Comparison of ENCODE assay signal across 8 cellular contexts in the genomic region with DNA sequence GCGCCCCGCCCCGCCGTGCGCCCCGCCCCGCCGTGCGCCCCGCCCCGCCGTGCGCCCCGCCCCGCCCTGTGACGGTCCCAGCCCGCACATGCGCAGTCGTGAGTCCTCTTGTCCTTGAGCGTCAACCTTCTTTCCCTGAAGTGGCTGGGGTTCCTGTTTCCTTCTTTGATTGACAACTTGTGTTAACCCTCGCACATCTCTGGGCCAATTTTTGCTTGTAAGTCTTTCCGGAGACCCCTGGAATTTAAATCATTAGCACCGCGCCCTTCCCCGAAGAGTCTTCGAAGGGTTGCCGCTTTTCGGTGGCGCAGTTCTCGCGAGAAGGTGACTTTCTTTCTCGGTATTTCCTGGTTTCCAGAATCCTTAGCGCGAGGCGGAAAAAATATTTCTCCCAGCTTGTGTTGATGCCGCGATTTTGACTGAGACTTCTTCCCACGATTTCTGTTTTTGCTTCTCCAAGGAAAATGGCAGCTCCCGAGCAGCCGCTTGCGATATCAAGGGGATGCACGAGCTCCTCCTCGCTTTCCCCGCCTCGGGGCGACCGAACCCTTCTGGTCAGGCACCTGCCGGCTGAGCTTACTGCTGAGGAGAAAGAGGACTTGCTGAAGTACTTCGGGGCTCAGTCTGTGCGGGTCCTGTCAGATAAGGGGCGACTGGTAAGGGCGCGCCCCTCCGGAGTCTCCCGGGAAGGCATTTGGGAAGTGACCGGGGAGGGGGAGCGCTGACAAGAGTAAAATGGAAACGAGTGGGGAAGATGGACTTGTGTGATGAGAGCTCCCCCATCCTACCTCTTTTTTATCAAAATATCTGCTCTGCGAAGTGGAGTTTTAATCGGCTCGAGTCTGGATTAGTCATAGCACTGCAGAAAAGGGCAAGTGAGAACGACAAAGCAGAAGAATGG. TPM values are rescaled to one million over a fixed set of nuclear protein-coding genes. Genes with fewer than 3 reads are reported as not detected.
A peak's percentile ranks its signal among the peaks of the same experiment; 100 is the strongest.
DNase-seq lines count a peak whose midpoint lies in the region; ATAC-seq and TF ChIP-seq lines count a peak whose summit lies in the region.

A gene with protein sequence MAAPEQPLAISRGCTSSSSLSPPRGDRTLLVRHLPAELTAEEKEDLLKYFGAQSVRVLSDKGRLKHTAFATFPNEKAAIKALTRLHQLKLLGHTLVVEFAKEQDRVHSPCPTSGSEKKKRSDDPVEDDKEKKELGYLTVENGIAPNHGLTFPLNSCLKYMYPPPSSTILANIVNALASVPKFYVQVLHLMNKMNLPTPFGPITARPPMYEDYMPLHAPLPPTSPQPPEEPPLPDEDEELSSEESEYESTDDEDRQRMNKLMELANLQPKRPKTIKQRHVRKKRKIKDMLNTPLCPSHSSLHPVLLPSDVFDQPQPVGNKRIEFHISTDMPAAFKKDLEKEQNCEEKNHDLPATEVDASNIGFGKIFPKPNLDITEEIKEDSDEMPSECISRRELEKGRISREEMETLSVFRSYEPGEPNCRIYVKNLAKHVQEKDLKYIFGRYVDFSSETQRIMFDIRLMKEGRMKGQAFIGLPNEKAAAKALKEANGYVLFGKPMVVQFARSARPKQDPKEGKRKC (plus strand): TSS at position 93 of the 901 bp plus-strand sequence. CDS start 372 bp downstream, at position 465.

- ATAC-seq in GM21717 (IDR thresholded peaks at IDR 0.05; ENCODE audit: unreplicated experiment) = peak; percentile 81
- ATAC-seq in activated T-cell treated with anti-CD3 and anti-CD28 coated beads, Interleukin-2, amount 50 U/mL, for 4 hours = peak; percentile 63 to 71

- H3K27ac ChIP-seq in esophagus muscularis mucosa (replicated peaks in 1 of 4) (peak within 1 kb of the TSS; percentile 83 to 95 (median 92)), muscle layer of duodenum (ENCODE audit: low read length) (peak within 1 kb of the TSS; percentile 98)

- no peaks in the 10 kb centered on the region for H3K27me3 Mint-ChIP-seq in activated T-cell treated with anti-CD3 and anti-CD28 coated beads, Interleukin-2, amount 50 U/mL, for 4 hours (ENCODE audit: low read depth)

- peaks cover 50% of the 10 kb centered on the region for H3K4me1 Mint-ChIP-seq in activated T-cell treated with anti-CD3 and anti-CD28 coated beads, Interleukin-2, amount 50 U/mL, for 4 hours (ENCODE audit: low read depth)

- H3K9me3 Mint-ChIP-seq in activated T-cell treated with anti-CD3 and anti-CD28 coated beads, Interleukin-2, amount 50 U/mL, for 4 hours = no peaks in the 10 kb centered on the region

- H3K27me3 ChIP-seq in esophagus muscularis mucosa (no peaks in the 10 kb centered on the region), muscle layer of duodenum (ENCODE audit: low read depth, low read length) (no peaks in the 10 kb centered on the region)

- DNase-seq in DMS153 treated with DMSO at 0.1 percent for 48 hours (lab: John Stamatoyannopoulos, UW; ENCODE audit: unreplicated experiment) = peak; percentile 83
- DNase-seq in KBM-7 = peak; percentile 88
- peak; percentile 86 for DNase-seq in activated T-cell treated with anti-CD3 and anti-CD28 coated beads, Interleukin-2, amount 50 U/mL, for 4 hours
- DNase-seq in esophagus muscularis mucosa (ENCODE audit: extremely low spot score) = peak; percentile 96
- DNase-seq in stimulated activated CD8-positive, alpha-beta memory T cell treated with anti-CD3 and anti-CD28 coated beads, Interleukin-7, amount 100 ng/mL, for 4 hours (ENCODE audit: low read depth in 2 of 2) = peak; percentile 74 to 76

- H3K4me1 ChIP-seq in esophagus muscularis mucosa (peaks cover 14 to 53% (median 51%) of the 10 kb centered on the region in 4 donors), muscle layer of duodenum (ENCODE audit: control insufficient read depth in 1 of 2, insufficient read depth in 2 of 2, low read length in 2 of 2) (peaks cover 15 to 19% of the 10 kb centered on the region in 2 donors)

- no peak for TF ChIP-seq CTCF in esophagus muscularis mucosa (IDR thresholded peaks at IDR 0.05)

- peak within 1 kb of the TSS; percentile 67 to 95 (median 81) for H3K4me3 ChIP-seq in esophagus muscularis mucosa
- H3K4me3 ChIP-seq in muscle layer of duodenum (ENCODE audit: low read depth in 1 of 2, low read length in 2 of 2) = peak within 1 kb of the TSS; percentile 87 to 94

- H3K9me3 ChIP-seq in esophagus muscularis mucosa = no peaks in the 10 kb centered on the region
- H3K9me3 ChIP-seq in muscle layer of duodenum (ENCODE audit: control insufficient read depth in 1 of 2, low read length in 2 of 2) = no peaks in the 10 kb centered on the region

- in situ Hi-C loops in KBM-7 (cut with MboI; ENCODE audit: low pct_unique_long_range_greater_than_20kb, low sequenced_read_pairs) = no loop called here

- TF ChIP-seq POLR2A in esophagus muscularis mucosa (IDR thresholded peaks at IDR 0.05; ENCODE audit: low read depth) = no peak

- intact Hi-C loops in esophagus muscularis mucosa (cut with DNase I) = no loop called here

- peaks cover 26% of the 10 kb centered on the region for H3K36me3 Mint-ChIP-seq in activated T-cell treated with anti-CD3 and anti-CD28 coated beads, Interleukin-2, amount 50 U/mL, for 4 hours (ENCODE audit: insufficient read depth)

- H3K36me3 ChIP-seq in esophagus muscularis mucosa (peaks cover 0 to 10% (median 6%) of the 10 kb centered on the region in 4 donors), muscle layer of duodenum (ENCODE audit: control insufficient read depth in 1 of 2, insufficient read depth in 2 of 2, low read length in 2 of 2) (peaks cover 0 to 4% of the 10 kb centered on the region in 2 donors)

- H3K4me3 Mint-ChIP-seq in activated T-cell treated with anti-CD3 and anti-CD28 coated beads, Interleukin-2, amount 50 U/mL, for 4 hours = peak within 1 kb of the TSS; percentile 98

- under 1% methylated on average over 46 of the region's 62 CpGs for WGBS in esophagus muscularis mucosa

- TF ChIP-seq EP300 in esophagus muscularis mucosa (IDR thresholded peaks at IDR 0.05) = no peak

TF ChIP-seq in PFSK-1, 5 proteins besides CTCF, POLR2A, EP300 and RAD21:
- TF ChIP-seq POLR2AphosphoS5 (IDR thresholded peaks at IDR 0.05; ENCODE audit: low read depth, low read length) (peak; percentile 85), TAF1 (IDR thresholded peaks at IDR 0.05; ENCODE audit: borderline replicate concordance, insufficient read depth, low read length) (no peak), SIN3A (IDR thresholded peaks at IDR 0.05; ENCODE audit: borderline replicate concordance, insufficient read depth, low read length) (peak; percentile 13; the same call in 1 of the 2 replicates), FOXP2 (optimal IDR thresholded peaks at IDR 0.05; ENCODE audit: borderline replicate concordance, extremely low read depth, extremely low read length, insufficient read depth) (peak; percentile 24), REST (IDR thresholded peaks at IDR 0.05; ENCODE audit: insufficient read depth in 1 of 2, low read depth in 2 of 2, low read length in 2 of 2) (no peak)

RNA-seq across cellular contexts. Expression of the gene that starts here (rescaled TPM):
- 1.8 TPM for polyA plus RNA-seq in PFSK-1 (2012; ENCODE audit: insufficient read length, low read depth)
- 10 to 100 TPM; 13.0 to 16.0 (median 14.7) TPM for total RNA-seq in activated T-cell treated with anti-CD3 and anti-CD28 coated beads, Interleukin-2, amount 50 U/mL, for 4 hours
- 10 to 100 TPM in 3 of 4 donors, 1 to 10 TPM in 1; 7.5 to 30.3 (median 14.7) TPM for total RNA-seq in esophagus muscularis mucosa

Comparison
In these comparisons a context has a peak if more than half of its experiments do, and no peak if none do; other contexts are left out.
1. Peak in every context shown above with its lines: DNase-seq, ATAC-seq, H3K4me3 ChIP-seq and H3K27ac ChIP-seq.